36 cellular contexts compared by ENCODE assay signal in genomic region chrX:120137439-120137838, GRCh38. TPM values are rescaled to one million over a fixed set of nuclear protein-coding genes. Genes with fewer than 3 reads are reported as not detected.
DNase-seq lines count a peak whose midpoint lies in the region; ATAC-seq, FAIRE-seq and TF ChIP-seq lines count a peak whose summit lies in the region.
"Had no signal": no experiment of that assay in that cellular context is flagged by ENCODE, and none has a peak within 500 bp of the region (broad histone marks: within the 10 kb centered on the region; RNA-seq: fewer than 3 reads in every experiment).

No MANE protein-coding gene starts in this region.

- no peaks in the 10 kb centered on the region for H3K4me1 ChIP-seq in cardiac muscle cell (ENCODE audit: low read depth)
- H3K4me1 ChIP-seq in right cardiac atrium (ENCODE audit: control insufficient read depth, insufficient read depth, low read length): no peaks in the 10 kb centered on the region
- no peaks in the 10 kb centered on the region for H3K4me1 ChIP-seq in OCI-LY1 (ENCODE audit: insufficient read depth, low read length, severe bottlenecking)
- H3K4me1 ChIP-seq: BLaER1, foreskin keratinocyte, uterus had no signal

- TF ChIP-seq CTCF in cardiac muscle cell (IDR thresholded peaks at IDR 0.05; ENCODE audit: low read depth, low read length) (peak; percentile 4), OCI-LY1 (IDR thresholded peaks at IDR 0.05; ENCODE audit: low read length) (peak; percentile 26; the same call in 1 of the 2 replicates)

- no peaks in the 10 kb centered on the region for H3F3A ChIP-seq in OCI-LY1 (ENCODE audit: insufficient read depth, low read length)

- no peaks in the 10 kb centered on the region for H4K20me1 ChIP-seq in OCI-LY1 (ENCODE audit: insufficient read depth, low read length)
- H4K20me1 ChIP-seq: BLaER1 had no signal

- no peak overlapping the region for H2AFZ ChIP-seq in OCI-LY1 (ENCODE audit: low read length)

- no peak overlapping the region for H3K9ac ChIP-seq in OCI-LY1 (ENCODE audit: low read length)
- H3K9ac ChIP-seq: BLaER1 had no signal

- H3K9me3 ChIP-seq in cardiac muscle cell (ENCODE audit: low read depth): no peaks in the 10 kb centered on the region
- no peaks in the 10 kb centered on the region for H3K9me3 ChIP-seq in right cardiac atrium (ENCODE audit: control insufficient read depth, low read length)
- H3K9me3 ChIP-seq in OCI-LY1 (ENCODE audit: low read length): no peaks in the 10 kb centered on the region
- H3K9me3 ChIP-seq: BLaER1, uterus had no signal

- no peak overlapping the region for H3K4me2 ChIP-seq in OCI-LY1 (ENCODE audit: low read length)
- H3K4me2 ChIP-seq: BLaER1 had no signal

- H3K27me3 ChIP-seq in cardiac muscle cell (no peaks in the 10 kb centered on the region), right cardiac atrium (ENCODE audit: control insufficient read depth, insufficient read depth) (no peaks in the 10 kb centered on the region), OCI-LY1 (ENCODE audit: insufficient read depth, low read length) (no peaks in the 10 kb centered on the region)
- H3K27me3 ChIP-seq: BLaER1, foreskin keratinocyte had no signal

- ATAC-seq in right cardiac atrium (no peak), GM19395 (IDR thresholded peaks at IDR 0.05; ENCODE audit: unreplicated experiment) (no peak), GM21515 (IDR thresholded peaks at IDR 0.05; ENCODE audit: unreplicated experiment) (no peak), HG02981 (IDR thresholded peaks at IDR 0.05; ENCODE audit: unreplicated experiment) (no peak)
- no peak for ATAC-seq in stimulated activated effector memory CD8-positive, alpha-beta T cell treated with anti-CD3 and anti-CD28 coated beads, Interleukin-12 subunit alpha, Interleukin-12 subunit beta, amount 100 ng/mL, for 72 hours
- ATAC-seq: esophagus mucosa; foreskin keratinocyte; left ventricle myocardium superior; sciatic nerve; stimulated activated naive CD8-positive, alpha-beta T cell treated with anti-CD3 and anti-CD28 coated beads, Interleukin-15, amount 100 ng/mL, for 72 hours; T-helper 17 cell had no signal

- H3K4me3 ChIP-seq in cardiac muscle cell (no peak overlapping the region), right cardiac atrium (ENCODE audit: low read length) (no peak overlapping the region), OCI-LY1 (ENCODE audit: low read depth, low read length, poor library complexity, severe bottlenecking) (no peak overlapping the region)
- H3K4me3 ChIP-seq: BLaER1, SK-N-MC, uterus had no signal

- no peaks in the 10 kb centered on the region for H3K9me2 ChIP-seq in OCI-LY1 (ENCODE audit: low read depth, low read length)

- no peak overlapping the region for H3K27ac ChIP-seq in cardiac muscle cell
- no peak overlapping the region for H3K27ac ChIP-seq in right cardiac atrium (ENCODE audit: low read length)
- H3K27ac ChIP-seq in OCI-LY1 (ENCODE audit: low read depth, low read length, poor library complexity, severe bottlenecking): no peak overlapping the region
- H3K27ac ChIP-seq: BLaER1, foreskin keratinocyte, SK-N-MC, uterus had no signal

- H3K36me3 ChIP-seq in cardiac muscle cell (no peaks in the 10 kb centered on the region), OCI-LY1 (ENCODE audit: insufficient read depth, low read length) (no peaks in the 10 kb centered on the region)
- H3K36me3 ChIP-seq: BLaER1, uterus had no signal

- H3K4me3 Mint-ChIP-seq in stimulated activated effector memory CD8-positive, alpha-beta T cell treated with anti-CD3 and anti-CD28 coated beads, Interleukin-12 subunit alpha, Interleukin-12 subunit beta, amount 100 ng/mL, for 72 hours: no peak overlapping the region
- H3K4me3 Mint-ChIP-seq: activated CD4-positive, alpha-beta memory T cell treated with anti-CD3 and anti-CD28 coated beads, Interleukin-2, amount 10 ng/mL, durations not matched to agents 7 days and 5 days; activated naive CD4-positive, alpha-beta T cell treated with anti-CD3 and anti-CD28 coated beads for 36 hours; central memory CD8-positive, alpha-beta T cell; dendritic cell treated with granulocyte-macrophage colony-stimulating factor and Interleukin-4, amounts not matched to agents 40 ng/mL and 50 ng/mL, for 4 days; naive B cell; stimulated activated naive CD8-positive, alpha-beta T cell treated with anti-CD3 and anti-CD28 coated beads, Interleukin-15, amount 100 ng/mL, for 72 hours; T-helper 17 cell had no signal

- H3K27ac Mint-ChIP-seq in stimulated activated effector memory CD8-positive, alpha-beta T cell treated with anti-CD3 and anti-CD28 coated beads, Interleukin-12 subunit alpha, Interleukin-12 subunit beta, amount 100 ng/mL, for 72 hours: no peak overlapping the region
- H3K27ac Mint-ChIP-seq: activated CD4-positive, alpha-beta memory T cell treated with anti-CD3 and anti-CD28 coated beads, Interleukin-2, amount 10 ng/mL, durations not matched to agents 7 days and 5 days; activated naive CD4-positive, alpha-beta T cell treated with anti-CD3 and anti-CD28 coated beads for 36 hours; dendritic cell treated with granulocyte-macrophage colony-stimulating factor and Interleukin-4, amounts not matched to agents 40 ng/mL and 50 ng/mL, for 4 days; naive B cell had no signal

- H3K79me2 ChIP-seq in OCI-LY1 (ENCODE audit: insufficient read depth, low read length): no peaks in the 10 kb centered on the region

- intact Hi-C loops in right cardiac atrium (cut with DNase I): no loop called here

- peak; percentile 38 for FAIRE-seq in TTC549 (lab: Jason Lieb, UNC)
- FAIRE-seq: keratinocyte had no signal

- H3K9me3 Mint-ChIP-seq in stimulated activated effector memory CD8-positive, alpha-beta T cell treated with anti-CD3 and anti-CD28 coated beads, Interleukin-12 subunit alpha, Interleukin-12 subunit beta, amount 100 ng/mL, for 72 hours: no peaks in the 10 kb centered on the region
- H3K9me3 Mint-ChIP-seq: activated CD4-positive, alpha-beta memory T cell treated with anti-CD3 and anti-CD28 coated beads, Interleukin-2, amount 10 ng/mL, durations not matched to agents 7 days and 5 days; activated naive CD4-positive, alpha-beta T cell treated with anti-CD3 and anti-CD28 coated beads for 36 hours; central memory CD8-positive, alpha-beta T cell; dendritic cell treated with granulocyte-macrophage colony-stimulating factor and Interleukin-4, amounts not matched to agents 40 ng/mL and 50 ng/mL, for 4 days; naive B cell; stimulated activated naive CD8-positive, alpha-beta T cell treated with anti-CD3 and anti-CD28 coated beads, Interleukin-15, amount 100 ng/mL, for 72 hours had no signal

- WGBS in right cardiac atrium: 61% methylated on average over 3 of the region's 3 CpGs

- DNase-seq in cardiac muscle cell (ENCODE audit: low read depth in 1 of 2, low spot score in 1 of 2) (no peak), right cardiac atrium (no peak)
- DNase-seq in stimulated activated effector memory CD8-positive, alpha-beta T cell treated with anti-CD3 and anti-CD28 coated beads, Interleukin-12 subunit alpha, Interleukin-12 subunit beta, amount 100 ng/mL, for 72 hours (ENCODE audit: low spot score in 2 of 2): no peak
- DNase-seq: activated CD4-positive, alpha-beta memory T cell treated with anti-CD3 and anti-CD28 coated beads, Interleukin-2, amount 10 ng/mL, durations not matched to agents 7 days and 5 days; activated CD4-positive, alpha-beta T cell treated with anti-CD3 and anti-CD28 coated beads for 1 hour; activated CD8-positive, alpha-beta memory T cell treated with anti-CD3 and anti-CD28 coated beads, Interleukin-2, amount 50 U/mL, for 48 hours; activated naive CD4-positive, alpha-beta T cell treated with anti-CD3 and anti-CD28 coated beads for 36 hours; foreskin keratinocyte; HCEC 1CT; head of caudate nucleus; left ventricle myocardium superior; naive B cell; NCI-H1105; NCI-H1930; NCI-H524; RPMI8226; stimulated activated CD8-positive, alpha-beta memory T cell treated with anti-CD3 and anti-CD28 coated beads, Interleukin-4, amount 100 ng/mL, for 48 hours; stimulated activated naive CD8-positive, alpha-beta T cell treated with anti-CD3 and anti-CD28 coated beads, Interleukin-15, amount 100 ng/mL, for 72 hours; T-helper 17 cell; uterus had no signal

- peaks cover 6% of the 10 kb centered on the region for H3K4me1 Mint-ChIP-seq in stimulated activated effector memory CD8-positive, alpha-beta T cell treated with anti-CD3 and anti-CD28 coated beads, Interleukin-12 subunit alpha, Interleukin-12 subunit beta, amount 100 ng/mL, for 72 hours
- H3K4me1 Mint-ChIP-seq: central memory CD8-positive, alpha-beta T cell; naive B cell had no signal

- H3K36me3 Mint-ChIP-seq in stimulated activated effector memory CD8-positive, alpha-beta T cell treated with anti-CD3 and anti-CD28 coated beads, Interleukin-12 subunit alpha, Interleukin-12 subunit beta, amount 100 ng/mL, for 72 hours: no peaks in the 10 kb centered on the region

RNA-seq across cellular contexts. Expression of gene RHOXF2, which starts 21.0 kb away (rescaled TPM):
- total RNA-seq in cardiac muscle cell (not detected in 2 replicates), right cardiac atrium (not detected)
- polyA plus RNA-seq in cardiac muscle cell (0.39 and 0.41 TPM in 2 replicates), right cardiac atrium (not detected)
- total RNA-seq: activated CD4-positive, alpha-beta memory T cell treated with anti-CD3 and anti-CD28 coated beads, Interleukin-2, amount 10 ng/mL, durations not matched to agents 7 days and 5 days; activated naive CD4-positive, alpha-beta T cell treated with anti-CD3 and anti-CD28 coated beads for 36 hours; esophagus mucosa; foreskin keratinocyte; HT-29; left ventricle myocardium superior; progenitor cell of endocrine pancreas; sciatic nerve; uterus had no signal
- polyA plus RNA-seq: adipose tissue, foreskin keratinocyte, keratinocyte had no signal

RNA-seq across cellular contexts. Expression of gene RHOXF1, which starts 21.7 kb away (rescaled TPM):
- 0.42 and 2.8 TPM in 2 replicates for total RNA-seq in cardiac muscle cell
- polyA plus RNA-seq in cardiac muscle cell: 1.7 and 2.0 TPM in 2 replicates
- under 1 TPM in 1 of 4 donors, not detected in 3; 0.65 TPM for total RNA-seq in right cardiac atrium
- polyA plus RNA-seq in right cardiac atrium: 0.16 TPM
- total RNA-seq: activated CD4-positive, alpha-beta memory T cell treated with anti-CD3 and anti-CD28 coated beads, Interleukin-2, amount 10 ng/mL, durations not matched to agents 7 days and 5 days; activated naive CD4-positive, alpha-beta T cell treated with anti-CD3 and anti-CD28 coated beads for 36 hours; esophagus mucosa; foreskin keratinocyte; HT-29; left ventricle myocardium superior had no signal
- polyA plus RNA-seq: foreskin keratinocyte, keratinocyte had no signal

RNA-seq across cellular contexts. Expression of gene RHOXF2B, which starts 59.9 kb away (rescaled TPM):
- total RNA-seq in cardiac muscle cell: not detected in 2 replicates
- polyA plus RNA-seq in cardiac muscle cell: not detected in 2 replicates
- total RNA-seq in right cardiac atrium: not detected
- not detected for polyA plus RNA-seq in right cardiac atrium
- total RNA-seq: activated CD4-positive, alpha-beta memory T cell treated with anti-CD3 and anti-CD28 coated beads, Interleukin-2, amount 10 ng/mL, durations not matched to agents 7 days and 5 days; activated naive CD4-positive, alpha-beta T cell treated with anti-CD3 and anti-CD28 coated beads for 36 hours; esophagus mucosa; foreskin keratinocyte; HT-29; left ventricle myocardium superior; progenitor cell of endocrine pancreas; sciatic nerve; T-helper 17 cell; uterus had no signal
- polyA plus RNA-seq: adipose tissue, foreskin keratinocyte, thymus had no signal
